Comparison of ENCODE assay signal across 13 cellular contexts in genomic region chr10:79113827-79114226, GRCh38. TPM values are rescaled to one million over a fixed set of nuclear protein-coding genes. Genes with fewer than 3 reads are reported as not detected.
DNase-seq lines count a peak whose midpoint lies in the region; ATAC-seq, FAIRE-seq and TF ChIP-seq lines count a peak whose summit lies in the region.
"Had no signal": no experiment of that assay in that cellular context is flagged by ENCODE, and none has a peak within 500 bp of the region (broad histone marks: within the 10 kb centered on the region; RNA-seq: fewer than 3 reads in every experiment).

No MANE protein-coding gene starts in this region.

- H3K9ac ChIP-seq in BLaER1 treated with 17β-estradiol and CSF1 and Interleukin-3, amounts not matched to agents 10 nM and 100 nM = peak overlapping the region in 10 of 11 experiments; percentile 31 to 71 (median 46); a peak in 18 of 22 replicates

- H3K4me2 ChIP-seq in BLaER1 treated with 17β-estradiol and CSF1 and Interleukin-3, amounts not matched to agents 10 nM and 100 nM = peak overlapping the region; percentile 67 to 97 (median 87)

- H3K27ac ChIP-seq in BLaER1 treated with 17β-estradiol and CSF1 and Interleukin-3, amounts not matched to agents 10 nM and 100 nM = peak overlapping the region in 6 of 11 experiments; percentile 26 to 66 (median 48); a peak in 13 of 22 replicates
- H3K27ac ChIP-seq in SJCRH30 (peak overlapping the region; percentile 59), gastroesophageal sphincter (peak overlapping the region; percentile 60 to 89 (median 83)), pancreas (peak overlapping the region; percentile 13 to 75 (median 53))
- H3K27ac ChIP-seq: VCaP had no signal

- no peak for ATAC-seq in gastroesophageal sphincter
- no peak for ATAC-seq in pancreas
- no peak for ATAC-seq in omental fat pad (ENCODE audit: low FRiP score)
- no peak for ATAC-seq in GM21786 (IDR thresholded peaks at IDR 0.05; ENCODE audit: unreplicated experiment)

- FAIRE-seq in pancreas (lab: Jason Lieb, UNC) = no peak
- FAIRE-seq: frontal cortex had no signal

- no peak overlapping the region for H3K4me3 ChIP-seq in BLaER1 treated with 17β-estradiol and CSF1 and Interleukin-3, amounts not matched to agents 10 nM and 100 nM
- peak overlapping the region; percentile 24 for H3K4me3 ChIP-seq in SJCRH30
- H3K4me3 ChIP-seq in gastroesophageal sphincter = no peak overlapping the region
- H3K4me3 ChIP-seq in pancreas = no peak overlapping the region

- DNase-seq in SJCRH30 (no peak), pancreas (no peak), globus pallidus (ENCODE audit: low spot score) (no peak), omental fat pad (ENCODE audit: low spot score) (no peak)
- no peak for DNase-seq in activated CD4-positive, alpha-beta T cell treated with anti-CD3 and anti-CD28 coated beads, Interleukin-2, amount 50 U/mL, for 4 hours
- DNase-seq: CD4-positive, alpha-beta T cell; NCI-H187 treated with DMSO at 0.1 percent for 48 hours; stimulated activated CD4-positive, alpha-beta T cell treated with anti-CD3 and anti-CD28 coated beads, Interleukin-4, amount 100 ng/mL, for 24 hours had no signal

- TF ChIP-seq EP300 in gastroesophageal sphincter (IDR thresholded peaks at IDR 0.05) = no peak

- intact Hi-C loops in pancreas (cut with DNase I) = loop anchor here in 1 of 3 donors (5.0 kb wide), 1 partner anchor 42 kb away; no protein-coding TSS in a partner anchor

- H3K9me3 ChIP-seq in BLaER1 treated with 17β-estradiol and CSF1 and Interleukin-3, amounts not matched to agents 10 nM and 100 nM (replicated peaks in 1 of 11) = no peaks in the 10 kb centered on the region
- H3K9me3 ChIP-seq in SJCRH30 (replicated peaks) = no peaks in the 10 kb centered on the region
- no peaks in the 10 kb centered on the region for H3K9me3 ChIP-seq in gastroesophageal sphincter
- no peaks in the 10 kb centered on the region for H3K9me3 ChIP-seq in pancreas

- 50 to 67% methylated on average over 2 of the region's 9 CpGs for WGBS in gastroesophageal sphincter (ENCODE audit: low coverage in 1 of 2), 2 donors
- WGBS in pancreas, 2 donors = 60 to 63% methylated on average over 9 of the region's 9 CpGs

- peaks cover 18 to 79% (median 36%) of the 10 kb centered on the region in 11 experiments; a peak in 20 of 22 replicates for H3K36me3 ChIP-seq in BLaER1 treated with 17β-estradiol and CSF1 and Interleukin-3, amounts not matched to agents 10 nM and 100 nM
- H3K36me3 ChIP-seq in SJCRH30 (no peaks in the 10 kb centered on the region), gastroesophageal sphincter (peaks cover 0 to 20% of the 10 kb centered on the region in 2 donors), pancreas (no peaks in the 10 kb centered on the region)

- no peak for TF ChIP-seq POLR2A in gastroesophageal sphincter (IDR thresholded peaks at IDR 0.05)

- TF ChIP-seq CTCF in gastroesophageal sphincter (IDR thresholded peaks at IDR 0.05) = no peak
- TF ChIP-seq CTCF in pancreas (IDR thresholded peaks at IDR 0.05) = no peak
- TF ChIP-seq CTCF in omental fat pad (IDR thresholded peaks at IDR 0.05) = no peak

- H3K27me3 ChIP-seq in BLaER1 treated with 17β-estradiol and CSF1 and Interleukin-3, amounts not matched to agents 10 nM and 100 nM = no peaks in the 10 kb centered on the region
- no peaks in the 10 kb centered on the region for H3K27me3 ChIP-seq in SJCRH30
- no peaks in the 10 kb centered on the region for H3K27me3 ChIP-seq in gastroesophageal sphincter
- no peaks in the 10 kb centered on the region for H3K27me3 ChIP-seq in pancreas

- peaks cover 85 to 100% (median 100%) of the 10 kb centered on the region in 10 experiments for H3K4me1 ChIP-seq in BLaER1 treated with 17β-estradiol and CSF1 and Interleukin-3, amounts not matched to agents 10 nM and 100 nM
- H3K4me1 ChIP-seq in SJCRH30 (peaks cover 33% of the 10 kb centered on the region), gastroesophageal sphincter (peaks cover 12 to 100% (median 64%) of the 10 kb centered on the region in 3 donors), pancreas (peaks cover 53 to 68% (median 55%) of the 10 kb centered on the region in 3 donors)

- peaks cover 96 to 100% (median 100%) of the 10 kb centered on the region in 11 experiments for H4K20me1 ChIP-seq in BLaER1 treated with 17β-estradiol and CSF1 and Interleukin-3, amounts not matched to agents 10 nM and 100 nM

RNA-seq across cellular contexts. Expression of gene ZMIZ1, which starts 45.1 kb away (rescaled TPM):
- 11.5 and 13.6 TPM in 2 replicates for total RNA-seq in SJCRH30 (2014; rRNA removed; shearing (Covaris generic))
- total RNA-seq in gastroesophageal sphincter (10 to 100 TPM; 36.3 to 79.2 (median 67.1) TPM), pancreas (10 to 100 TPM; 21.3 to 45.0 (median 23.5) TPM), omental fat pad (10 to 100 TPM; 24.2 to 64.8 (median 43.1) TPM)
- polyA plus RNA-seq in pancreas = 10 to 100 TPM; 14.5 to 20.8 TPM
